13 cellular contexts compared by ENCODE assay signal in genomic region chr14:101813833-101814232, GRCh38. TPM values are rescaled to one million over a fixed set of nuclear protein-coding genes. Genes with fewer than 3 reads are reported as not detected.
DNase-seq lines count a peak whose midpoint lies in the region; ATAC-seq, FAIRE-seq and TF ChIP-seq lines count a peak whose summit lies in the region.
"Had no signal": no experiment of that assay in that cellular context is flagged by ENCODE, and none has a peak within 500 bp of the region (broad histone marks: within the 10 kb centered on the region; RNA-seq: fewer than 3 reads in every experiment).

No MANE protein-coding gene starts in this region.

- H3K4me3 ChIP-seq in A549 = no peak overlapping the region

- no peaks in the 10 kb centered on the region for H3K9me3 ChIP-seq in A549

- peaks cover 45% of the 10 kb centered on the region for H3K36me3 Mint-ChIP-seq in activated naive CD8-positive, alpha-beta T cell treated with anti-CD3 and anti-CD28 coated beads for 36 hours
- H3K36me3 Mint-ChIP-seq in natural killer cell = peaks cover 6% of the 10 kb centered on the region

- intact Hi-C loops in natural killer cell (cut with micrococcal nuclease) = no loop called here

- CTCF ChIA-PET in A549 (lab: Yijun Ruan, JAX) = interaction anchor here (0.6 to 5.1 kb wide), 8 partner anchors 10 to 1254 kb away, joined by 3 to 25 read pairs (median 4); no protein-coding TSS in a partner anchor

- peak overlapping the region; percentile 86 for H3K27ac Mint-ChIP-seq in activated naive CD8-positive, alpha-beta T cell treated with anti-CD3 and anti-CD28 coated beads for 36 hours
- peak overlapping the region; percentile 97 to 99 for H3K27ac Mint-ChIP-seq in natural killer cell
- H3K27ac Mint-ChIP-seq: progenitor cell of endocrine pancreas had no signal

- no peak overlapping the region for H3K27ac ChIP-seq in A549

- H3K4me1 Mint-ChIP-seq in activated naive CD8-positive, alpha-beta T cell treated with anti-CD3 and anti-CD28 coated beads for 36 hours = peaks cover 71% of the 10 kb centered on the region
- peaks cover 85 to 87% of the 10 kb centered on the region in 2 donors for H3K4me1 Mint-ChIP-seq in natural killer cell

- no peak for ATAC-seq in A549
- ATAC-seq in natural killer cell = no peak
- ATAC-seq in GM18858 (IDR thresholded peaks at IDR 0.05; ENCODE audit: unreplicated experiment) = no peak
- no peak for ATAC-seq in GM19455 (IDR thresholded peaks at IDR 0.05; ENCODE audit: unreplicated experiment)
- ATAC-seq: HCT116 had no signal

- POLR2A ChIA-PET in A549 (lab: Yijun Ruan, JAX) = no interaction called here

- H3K9me3 Mint-ChIP-seq in activated naive CD8-positive, alpha-beta T cell treated with anti-CD3 and anti-CD28 coated beads for 36 hours = no peaks in the 10 kb centered on the region
- H3K9me3 Mint-ChIP-seq in natural killer cell = no peaks in the 10 kb centered on the region

- no peak for TF ChIP-seq CTCF in A549 (IDR thresholded peaks at IDR 0.05)
- no peak for TF ChIP-seq CTCF in natural killer cell (IDR thresholded peaks at IDR 0.05)

- FAIRE-seq in A549 (lab: Jason Lieb, UNC) (no peak), H54 (lab: Jason Lieb, UNC) (peak; percentile 41)

- no peak for TF ChIP-seq EP300 in A549 (IDR thresholded peaks at IDR 0.05)

- DNase-seq in A549 (ENCODE audit: low read depth in 1 of 2, low spot score in 1 of 2) (no peak), H54 (ENCODE audit: insufficient read length, low spot score) (no peak), natural killer cell (no peak), HuH-7.5 (ENCODE audit: low spot score) (no peak)
- DNase-seq in activated naive CD8-positive, alpha-beta T cell treated with anti-CD3 and anti-CD28 coated beads for 36 hours = no peak
- DNase-seq in stimulated activated CD4-positive, alpha-beta T cell treated with anti-CD3 and anti-CD28 coated beads, Interleukin-4, amount 100 ng/mL, for 4 hours = no peak
- DNase-seq: cortex of kidney, foreskin melanocyte, Kasumi-1 had no signal

- 93% methylated on average over 1 of the region's 1 CpG for WGBS in A549 (ENCODE audit: missing lambda C conversion rate)

- TF ChIP-seq POLR2A in A549 (IDR thresholded peaks at IDR 0.05; ENCODE audit: low read length) (no peak), H54 (IDR thresholded peaks at IDR 0.05; ENCODE audit: low read depth, low read length) (no peak)

- H3K4me1 ChIP-seq in A549 = peaks cover 39% of the 10 kb centered on the region

- no peaks in the 10 kb centered on the region for H3K27me3 Mint-ChIP-seq in activated naive CD8-positive, alpha-beta T cell treated with anti-CD3 and anti-CD28 coated beads for 36 hours
- no peaks in the 10 kb centered on the region for H3K27me3 Mint-ChIP-seq in natural killer cell (ENCODE audit: low read depth in 2 of 2)
- H3K27me3 Mint-ChIP-seq: progenitor cell of endocrine pancreas had no signal

- H3K4me3 Mint-ChIP-seq in activated naive CD8-positive, alpha-beta T cell treated with anti-CD3 and anti-CD28 coated beads for 36 hours = peak overlapping the region; percentile 74
- peak overlapping the region; percentile 72 for H3K4me3 Mint-ChIP-seq in natural killer cell

- H3K4me2 ChIP-seq in A549 = peak overlapping the region; percentile 24; the same call in 1 of the 3 replicates

- TF ChIP-seq RAD21 in A549 (conservative IDR thresholded peaks at IDR 0.05 in 1 of 2, IDR thresholded peaks at IDR 0.05 in 1 of 2) = no peak

TF ChIP-seq in A549, 52 proteins besides CTCF, POLR2A, EP300 and RAD21:
- TF ChIP-seq MAFK (IDR thresholded peaks at IDR 0.05; ENCODE audit: partially characterized antibody) = no peak
- TF ChIP-seq SMC3 (IDR thresholded peaks at IDR 0.05) = no peak
- TF ChIP-seq MAX (IDR thresholded peaks at IDR 0.05) = no peak
- no peak for TF ChIP-seq GATA3 (IDR thresholded peaks at IDR 0.05; ENCODE audit: borderline replicate concordance)
- no peak for TF ChIP-seq BCL3 (IDR thresholded peaks at IDR 0.05)
- TF ChIP-seq ATOH8 (CRISPR knock-in tag; IDR thresholded peaks at IDR 0.05; ENCODE audit: low read depth) = no peak
- no peak for TF ChIP-seq NR3C1 (IDR thresholded peaks at IDR 0.05)
- no peak for TF ChIP-seq ZNF302 (CRISPR knock-in tag; IDR thresholded peaks at IDR 0.05)
- TF ChIP-seq PBX3 (IDR thresholded peaks at IDR 0.05) = no peak
- no peak for TF ChIP-seq HEYL (CRISPR knock-in tag; IDR thresholded peaks at IDR 0.05)
- TF ChIP-seq NPAS2 (CRISPR knock-in tag; IDR thresholded peaks at IDR 0.05; ENCODE audit: borderline replicate concordance) = no peak
- no peak for TF ChIP-seq KDM5A (IDR thresholded peaks at IDR 0.05)
- TF ChIP-seq ZFP36 (IDR thresholded peaks at IDR 0.05; ENCODE audit: borderline replicate concordance, partially characterized antibody) = no peak

RNA-seq across cellular contexts. Expression of gene PPP2R5C, which starts 52.3 kb away (rescaled TPM):
- 133 and 150 TPM in 2 replicates for polyA plus RNA-seq in A549 (2011; rRNA removed)
- 38.6 and 39.4 TPM in 2 replicates for polyA plus RNA-seq in A549 (2012; cell fraction: cytosol; rRNA removed)
- 30.7 and 45.7 TPM in 2 replicates for polyA plus RNA-seq in A549 (2012; cell fraction: nucleus; rRNA removed)
- 73.7 to 75.3 TPM (median 74.8 TPM) in 3 replicates for polyA plus RNA-seq in A549 (2017; fragmentation: RNase III; extraction: RNeasy Plus Mini Kit Qiagen cat#74134 plus additional on column Dnase treatment)
- polyA minus RNA-seq in A549 (2011; rRNA and poly(A)+ RNA removed) = 85.5 and 89.5 TPM in 2 replicates
- total RNA-seq in activated naive CD8-positive, alpha-beta T cell treated with anti-CD3 and anti-CD28 coated beads for 36 hours = 100 to 1,000 TPM; 209 to 221 TPM
- 100 to 1,000 TPM; 716 to 779 (median 736) TPM for total RNA-seq in natural killer cell
